Comparison of ENCODE assay signal across 26 cellular contexts in the genomic region with DNA sequence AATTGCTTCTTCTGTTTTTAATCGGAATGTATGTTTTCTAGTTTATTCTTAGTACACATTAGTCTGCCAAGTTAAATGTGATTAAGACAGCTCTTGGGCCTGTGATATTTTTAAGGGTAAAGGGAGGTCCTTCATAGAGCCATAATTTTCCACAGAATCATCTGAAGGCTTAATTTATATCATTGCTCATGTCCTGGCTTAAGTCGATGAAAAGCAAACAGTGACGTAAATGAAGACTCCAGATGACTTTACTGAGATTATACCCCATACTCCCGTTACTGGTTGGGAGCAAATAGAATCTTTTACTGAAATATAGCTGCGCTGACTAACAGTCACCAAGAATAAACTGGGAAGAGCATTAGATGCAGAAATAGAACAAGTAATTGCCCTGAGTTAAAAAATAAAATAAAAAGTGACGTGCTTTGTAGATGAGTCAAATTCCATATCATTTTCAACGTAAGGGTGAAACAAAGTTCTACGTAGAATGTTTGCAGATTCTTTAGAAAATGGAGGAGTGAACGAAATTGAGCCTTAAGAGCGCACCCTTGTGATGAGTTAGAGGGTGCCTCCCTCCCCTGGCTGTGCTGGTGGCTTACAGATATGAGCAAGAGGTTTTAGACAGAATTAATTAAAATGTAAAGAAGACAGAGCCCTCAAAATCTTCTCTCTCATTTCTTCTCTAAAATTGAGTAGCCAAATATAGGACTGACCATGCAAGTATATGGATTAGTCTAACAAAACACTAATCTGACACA. TPM values are rescaled to one million over a fixed set of nuclear protein-coding genes. Genes with fewer than 3 reads are reported as not detected.
A peak's percentile ranks its signal among the peaks of the same experiment; 100 is the strongest.
DNase-seq lines count a peak whose midpoint lies in the region; ATAC-seq and TF ChIP-seq lines count a peak whose summit lies in the region.
"Had no signal": no experiment of that assay in that cellular context is flagged by ENCODE, and none has a peak within 500 bp of the region (broad histone marks: within the 10 kb centered on the region; RNA-seq: fewer than 3 reads in every experiment).

No MANE protein-coding gene starts in this region.

- H3K36me3 ChIP-seq in PC-3 (ENCODE audit: low read depth, low read length) (no peaks in the 10 kb centered on the region), uterus (no peaks in the 10 kb centered on the region), upper lobe of left lung (no peaks in the 10 kb centered on the region)
- H3K36me3 ChIP-seq in effector memory CD4-positive, alpha-beta T cell (ENCODE audit: control insufficient read depth, insufficient read depth, low read length), result no peaks in the 10 kb centered on the region
- H3K36me3 ChIP-seq: neutrophil had no signal

- intact Hi-C loops in PC-3 (cut with micrococcal nuclease), result no loop called here
- intact Hi-C loops in uterus (cut with DNase I; ENCODE audit: low total_unique reads), result no loop called here

- no TSS peak for BruUV-seq in PC-3 (replicated peaks; lab: Mats Ljungman, UMichigan)

- DNase-seq in PC-3 (no peak), fibroblast of mammary gland (ENCODE audit: low read depth) (peak; percentile 11), left kidney (ENCODE audit: low read depth, low spot score) (peak; percentile 44), uterus (peak; percentile 35 to 55), superior temporal gyrus (ENCODE audit: extremely low spot score) (no peak), upper lobe of left lung (no peak)
- DNase-seq in effector memory CD4-positive, alpha-beta T cell, result no peak
- DNase-seq: activated CD4-positive, alpha-beta T cell treated with anti-CD3 and anti-CD28 coated beads, Interleukin-2, amount 50 U/mL, for 1 hour; activated CD8-positive, alpha-beta memory T cell treated with anti-CD3 and anti-CD28 coated beads, Interleukin-2, amount 10 ng/mL, durations not matched to agents 7 days and 5 days; C1 segment of cervical spinal cord; Calu3; dorsolateral prefrontal cortex; foreskin keratinocyte; NCI-H1048; NCI-H1694 treated with DMSO at 0.1 percent for 48 hours; NCI-H2227 treated with DMSO at 0.1 percent for 48 hours; NCI-H69; psoas muscle; stimulated activated CD4-positive, alpha-beta T cell treated with anti-CD3 and anti-CD28 coated beads, Interleukin-2, amount 100 ng/mL, for 24 hours; T1000 had no signal

- H3K9ac ChIP-seq in PC-3 (ENCODE audit: low read length), result no peak overlapping the region

- H2AFZ ChIP-seq in PC-3 (ENCODE audit: low read length), result no peak overlapping the region

- no peak overlapping the region for H3K4me2 ChIP-seq in PC-3 (ENCODE audit: low read length)

- no peaks in the 10 kb centered on the region for H3K79me2 ChIP-seq in PC-3 (ENCODE audit: low read length)

- H3K4me1 ChIP-seq in PC-3 (ENCODE audit: insufficient read depth, low read length), result no peaks in the 10 kb centered on the region
- H3K4me1 ChIP-seq in uterus, result peaks cover 0 to 4% of the 10 kb centered on the region in 2 donors
- no peaks in the 10 kb centered on the region for H3K4me1 ChIP-seq in effector memory CD4-positive, alpha-beta T cell (ENCODE audit: control insufficient read depth, insufficient read depth, low read length, poor library complexity, severe bottlenecking)
- H3K4me1 ChIP-seq in upper lobe of left lung, result no peaks in the 10 kb centered on the region
- H3K4me1 ChIP-seq: foreskin keratinocyte, psoas muscle had no signal

- H3F3A ChIP-seq in PC-3 (ENCODE audit: low read length, unreplicated experiment), result no peaks in the 10 kb centered on the region

- TF ChIP-seq POLR2A in uterus (IDR thresholded peaks at IDR 0.05) (no peak), upper lobe of left lung (IDR thresholded peaks at IDR 0.05) (no peak)

- H4K20me1 ChIP-seq in PC-3 (ENCODE audit: low read length), result no peaks in the 10 kb centered on the region

- POLR2A ChIA-PET in PC-3 (lab: Charles Lee; ENCODE audit: unreplicated experiment), result no interaction called here

- ATAC-seq in PC-3 (no peak), upper lobe of left lung (ENCODE audit: low FRiP score in 2 of 2) (no peak)
- ATAC-seq: activated CD8-positive, alpha-beta memory T cell treated with anti-CD3 and anti-CD28 coated beads, Interleukin-2, amount 10 ng/mL, durations not matched to agents 7 days and 5 days; foreskin keratinocyte; psoas muscle; WTC11 had no signal

- H3K9me3 ChIP-seq in PC-3 (ENCODE audit: low read length), result no peaks in the 10 kb centered on the region
- H3K9me3 ChIP-seq in uterus, result no peaks in the 10 kb centered on the region
- H3K9me3 ChIP-seq in effector memory CD4-positive, alpha-beta T cell (ENCODE audit: control insufficient read depth, low read length), result no peaks in the 10 kb centered on the region
- H3K9me3 ChIP-seq in upper lobe of left lung, result no peaks in the 10 kb centered on the region
- H3K9me3 ChIP-seq: neutrophil, psoas muscle had no signal

- 83 to 87% methylated on average over 10 of the region's 10 CpGs for WGBS in upper lobe of left lung, 2 donors

- no peaks in the 10 kb centered on the region for H3K9me2 ChIP-seq in PC-3 (replicated peaks; ENCODE audit: low read length)

- no peak for TF ChIP-seq EP300 in upper lobe of left lung (IDR thresholded peaks at IDR 0.05)

- TF ChIP-seq CTCF in PC-3 (conservative IDR thresholded peaks at IDR 0.05; ENCODE audit: low read depth, low read length) (0 out of 2 replicates have a peak, but pooled peaks have one; percentile 9), fibroblast of mammary gland (conservative IDR thresholded peaks at IDR 0.05; ENCODE audit: control insufficient read depth, insufficient read depth, low read depth, low read length) (no peak), uterus (IDR thresholded peaks at IDR 0.05) (peak in 1 of 4 experiments; percentile 29), upper lobe of left lung (IDR thresholded peaks at IDR 0.05) (no peak)

- H3K27me3 ChIP-seq in PC-3 (ENCODE audit: low read length) (0 out of 2 replicates have a peak, but pooled peaks cover 5% of the 10 kb centered on the region), uterus (no peaks in the 10 kb centered on the region), upper lobe of left lung (no peaks in the 10 kb centered on the region)
- H3K27me3 ChIP-seq in effector memory CD4-positive, alpha-beta T cell (replicated peaks; ENCODE audit: control insufficient read depth, insufficient read depth, low read length, poor library complexity, severe bottlenecking), result no peaks in the 10 kb centered on the region

- CTCF ChIA-PET in PC-3 (lab: Charles Lee), result no interaction called here

- no peak overlapping the region for H3K27ac ChIP-seq in PC-3 (ENCODE audit: low read length)
- H3K27ac ChIP-seq in uterus, result peak overlapping the region; percentile 74 to 76
- no peak overlapping the region for H3K27ac ChIP-seq in effector memory CD4-positive, alpha-beta T cell (ENCODE audit: insufficient read depth, low read length, poor library complexity, severe bottlenecking)
- H3K27ac ChIP-seq in upper lobe of left lung, result no peak overlapping the region
- H3K27ac ChIP-seq: foreskin keratinocyte, neutrophil, psoas muscle, RWPE1, skin epidermis had no signal

- H3K4me3 ChIP-seq in PC-3 (ENCODE audit: low read length) (no peak overlapping the region), fibroblast of mammary gland (ENCODE audit: control insufficient read depth, low read depth, low read length) (no peak overlapping the region), uterus (peak overlapping the region in 1 of 2 donors; percentile 0), upper lobe of left lung (no peak overlapping the region)
- no peak overlapping the region for H3K4me3 ChIP-seq in effector memory CD4-positive, alpha-beta T cell (ENCODE audit: insufficient read depth, low read depth, low read length, poor library complexity, severe bottlenecking)
- H3K4me3 ChIP-seq: dorsolateral prefrontal cortex, lung, psoas muscle, skin epidermis had no signal

RNA-seq across cellular contexts. Expression of gene LGI2, which starts 30.0 kb away (rescaled TPM):
- total RNA-seq in PC-3 (2014; rRNA removed) (0.18 and 3.4 TPM in 2 replicates), uterus (10 to 100 TPM in 2 of 4 donors, 1 to 10 TPM in 2; 2.3 to 23.7 (median 14.0) TPM), upper lobe of left lung (1 to 10 TPM in 1 of 6 donors, under 1 TPM in 4, not detected in 1; 0.44 to 1.3 (median 0.80) TPM)
- total RNA-seq: activated CD8-positive, alpha-beta memory T cell treated with anti-CD3 and anti-CD28 coated beads, Interleukin-2, amount 10 ng/mL, durations not matched to agents 7 days and 5 days; foreskin keratinocyte; LHCN-M2 had no signal

Comparison
In these comparisons a context has a peak if more than half of its experiments do, and no peak if none do; other contexts are left out.
1. DNase-seq: peak in fibroblast of mammary gland (single experiment), left kidney (single experiment) and uterus (2 of 2); none in PC-3 (single experiment), effector memory CD4-positive, alpha-beta T cell (0 of 3), superior temporal gyrus (single experiment) and upper lobe of left lung (0 of 2).
2. H3K27ac ChIP-seq: peak in uterus (2 of 2); none in PC-3 (single experiment), effector memory CD4-positive, alpha-beta T cell (single experiment) and upper lobe of left lung (0 of 4).